ENCODE assay signal across 13 cellular contexts in genomic region chr19:35330475-35330874, GRCh38. TPM values are rescaled to one million over a fixed set of nuclear protein-coding genes. Genes with fewer than 3 reads are reported as not detected.
A peak's percentile ranks its signal among the peaks of the same experiment; 100 is the strongest.
DNase-seq lines count a peak whose midpoint lies in the region; ATAC-seq and TF ChIP-seq lines count a peak whose summit lies in the region.
"Had no signal": no experiment of that assay in that cellular context is flagged by ENCODE, and none has a peak within 500 bp of the region (broad histone marks: within the 10 kb centered on the region; RNA-seq: fewer than 3 reads in every experiment).

No MANE protein-coding gene starts in this region.

- DNase-seq in GM12864 (ENCODE audit: low read depth) (peak; percentile 88), T-helper 17 cell (no peak), testis (no peak), hepatic stellate cell (ENCODE audit: low spot score) (no peak), ascending aorta (ENCODE audit: low spot score in 2 of 2) (no peak)
- no peak for DNase-seq in activated CD4-positive, alpha-beta T cell treated with anti-CD3 and anti-CD28 coated beads, Interleukin-2, amount 50 U/mL, for 1 hour
- DNase-seq: islet precursor cell, MM.1S, ovary had no signal

- ATAC-seq in GM19324 (IDR thresholded peaks at IDR 0.05; ENCODE audit: low FRiP score, unreplicated experiment) (peak; percentile 70), HG02943 (IDR thresholded peaks at IDR 0.05; ENCODE audit: low read depth, unreplicated experiment) (peak; percentile 65), T-helper 17 cell (peak; percentile 71)
- ATAC-seq: GM23338 had no signal

- peaks cover 30% of the 10 kb centered on the region for H3K27me3 Mint-ChIP-seq in T-helper 17 cell

- peaks cover 4% of the 10 kb centered on the region for H3K36me3 Mint-ChIP-seq in T-helper 17 cell (ENCODE audit: low read depth)

- no peaks in the 10 kb centered on the region for H3K27me3 ChIP-seq in testis
- H3K27me3 ChIP-seq in ascending aorta: no peaks in the 10 kb centered on the region
- H3K27me3 ChIP-seq: ovary had no signal

- TF ChIP-seq CTCF in GM12864 (IDR thresholded peaks at IDR 0.05; ENCODE audit: low read depth, low read length, missing control alignments): no peak
- no peak for TF ChIP-seq CTCF in testis (IDR thresholded peaks at IDR 0.05)
- TF ChIP-seq CTCF in ascending aorta (IDR thresholded peaks at IDR 0.05): no peak

- peak overlapping the region; percentile 87 for H3K4me3 ChIP-seq in GM12864 (ENCODE audit: low read depth, low read length)
- H3K4me3 ChIP-seq in testis: no peak overlapping the region
- H3K4me3 ChIP-seq in ascending aorta: no peak overlapping the region
- H3K4me3 ChIP-seq: GM23338, ovary had no signal

- H3K36me3 ChIP-seq in testis (ENCODE audit: low read depth, missing control alignments) (no peaks in the 10 kb centered on the region), ascending aorta (no peaks in the 10 kb centered on the region)
- H3K36me3 ChIP-seq: ovary had no signal

- H3K9me3 ChIP-seq in T-helper 17 cell (ENCODE audit: control insufficient read depth, low read length, poor library complexity, severe bottlenecking) (no peaks in the 10 kb centered on the region), testis (no peaks in the 10 kb centered on the region), ascending aorta (no peaks in the 10 kb centered on the region)
- H3K9me3 ChIP-seq: ovary had no signal

- H3K4me1 ChIP-seq in testis (no peaks in the 10 kb centered on the region), ascending aorta (no peaks in the 10 kb centered on the region)

- H3K27ac Mint-ChIP-seq in T-helper 17 cell: no peak overlapping the region
- H3K27ac Mint-ChIP-seq: GM23338 had no signal

- H3K4me3 Mint-ChIP-seq in T-helper 17 cell: peak overlapping the region; percentile 66
- H3K4me3 Mint-ChIP-seq: GM23338 had no signal

- H3K4me1 Mint-ChIP-seq in T-helper 17 cell: peaks cover 18% of the 10 kb centered on the region

- TF ChIP-seq POLR2A in testis (IDR thresholded peaks at IDR 0.05): no peak

- intact Hi-C loops in testis (cut with DNase I; ENCODE audit: low total_unique reads) (no loop called here), ascending aorta (cut with DNase I) (no loop called here)

- H3K27ac ChIP-seq in testis (no peak overlapping the region), ascending aorta (no peak overlapping the region)
- H3K27ac ChIP-seq: ovary had no signal

- WGBS in testis, 2 donors: 74 to 80% methylated on average over 7 of the region's 7 CpGs

RNA-seq across cellular contexts. Expression of gene CD22, which starts 1.5 kb away (rescaled TPM):
- 10 to 100 TPM in 1 of 2 donors, 1 to 10 TPM in 1; 1.3 to 36.1 TPM for total RNA-seq in T-helper 17 cell
- 10 to 100 TPM; 15.0 TPM for total RNA-seq in testis
- 10.1 TPM for polyA plus RNA-seq in testis (ENCODE audit: insufficient read depth, low read depth, low replicate concordance)
- total RNA-seq in ascending aorta: 0.75 TPM

RNA-seq across cellular contexts. Expression of gene FFAR1, which starts 17.2 kb away (rescaled TPM):
- 1 to 10 TPM in 1 of 2 donors, not detected in 1; 1.4 TPM for total RNA-seq in T-helper 17 cell
- total RNA-seq in testis: under 1 TPM; 0.31 to 0.81 TPM
- 0.26 TPM for polyA plus RNA-seq in testis (ENCODE audit: insufficient read depth, low read depth, low replicate concordance)
- not detected for total RNA-seq in ascending aorta
- total RNA-seq: GM23338 had no signal
- polyA plus RNA-seq: CD14-positive monocyte, GM23338 had no signal

RNA-seq across cellular contexts. Expression of gene FFAR3, which starts 27.8 kb away (rescaled TPM):
- total RNA-seq in T-helper 17 cell (under 1 TPM; 0.70 to 0.78 TPM), testis (under 1 TPM; 0.25 to 0.47 TPM), ascending aorta (not detected)
- polyA plus RNA-seq in testis (ENCODE audit: insufficient read depth, low read depth, low replicate concordance): not detected
- polyA plus RNA-seq: GM23338 had no signal

RNA-seq across cellular contexts. Expression of gene MAG, which starts 38.5 kb away (rescaled TPM):
- total RNA-seq in T-helper 17 cell (not detected), testis (10 to 100 TPM; 10.8 to 18.4 TPM), ascending aorta (not detected)
- polyA plus RNA-seq in testis (ENCODE audit: insufficient read depth, low read depth, low replicate concordance): 5.4 TPM
- polyA plus RNA-seq: CD14-positive monocyte had no signal

RNA-seq across cellular contexts. Expression of gene GPR42, which starts 40.4 kb away (rescaled TPM):
- total RNA-seq in T-helper 17 cell (under 1 TPM in 1 of 2 donors, not detected in 1; 0.20 TPM), testis (not detected), ascending aorta (not detected)
- not detected for polyA plus RNA-seq in testis (ENCODE audit: insufficient read depth, low read depth, low replicate concordance)
- total RNA-seq: GM23338, ovary had no signal
- polyA plus RNA-seq: GM23338, ovary had no signal
